ENCODE assay signal across 8 cellular contexts in genomic region chr1:6599141-6599975, GRCh38. TPM values are rescaled to one million over a fixed set of nuclear protein-coding genes. Genes with fewer than 3 reads are reported as not detected.
DNase-seq lines count a peak whose midpoint lies in the region; ATAC-seq and TF ChIP-seq lines count a peak whose summit lies in the region.

No MANE protein-coding gene starts in this region.

- H3K4me1 ChIP-seq in body of pancreas: peaks cover 64% of the 10 kb centered on the region
- peaks cover 50% of the 10 kb centered on the region for H3K4me1 ChIP-seq in muscle layer of colon (ENCODE audit: insufficient read depth, low read length)
- H3K4me1 ChIP-seq in thymus (ENCODE audit: control insufficient read depth, insufficient read depth, low read length): peaks cover 17% of the 10 kb centered on the region

- intact Hi-C loops in Calu3 (cut with micrococcal nuclease; ENCODE audit: unreplicated experiment): no loop called here
- intact Hi-C loops in body of pancreas (cut with DNase I): no loop called here
- intact Hi-C loops in sciatic nerve (cut with DNase I): no loop called here

- H3K27me3 ChIP-seq in body of pancreas (no peaks in the 10 kb centered on the region), muscle layer of colon (ENCODE audit: control insufficient read depth in 1 of 2, insufficient read depth in 2 of 2, low read length in 2 of 2) (no peaks in the 10 kb centered on the region), thymus (ENCODE audit: control insufficient read depth, insufficient read depth) (no peaks in the 10 kb centered on the region)

- peak overlapping the region; percentile 87 for H3K4me3 Mint-ChIP-seq in Calu3 (ENCODE audit: low read depth, unreplicated experiment)

- TF ChIP-seq POLR2A in body of pancreas (IDR thresholded peaks at IDR 0.05): peak in 1 of 3 donors; percentile 3

- H3K27ac ChIP-seq in body of pancreas: peak overlapping the region in 2 of 4 donors; percentile 46 to 99
- H3K27ac ChIP-seq in muscle layer of colon (ENCODE audit: low read depth, low read length): no peak overlapping the region
- H3K27ac ChIP-seq in thymus (ENCODE audit: low read depth): peak overlapping the region; percentile 78

- H3K9me3 Mint-ChIP-seq in Calu3 (ENCODE audit: low read depth, unreplicated experiment): no peaks in the 10 kb centered on the region

- ATAC-seq in body of pancreas (no peak), sciatic nerve (no peak), HG02571 (IDR thresholded peaks at IDR 0.05; ENCODE audit: unreplicated experiment) (no peak), HG03469 (IDR thresholded peaks at IDR 0.05; ENCODE audit: unreplicated experiment) (no peak)

- H3K27ac Mint-ChIP-seq in Calu3 (ENCODE audit: unreplicated experiment): peak overlapping the region; percentile 47

- H3K4me3 ChIP-seq in body of pancreas: no peak overlapping the region
- H3K4me3 ChIP-seq in muscle layer of colon (ENCODE audit: low read depth in 1 of 2, low read length in 2 of 2): peak overlapping the region in 1 of 2 donors; percentile 100
- peak overlapping the region; percentile 92 for H3K4me3 ChIP-seq in thymus (ENCODE audit: low read length)

- no peaks in the 10 kb centered on the region for H3K27me3 Mint-ChIP-seq in Calu3 (ENCODE audit: unreplicated experiment)

- CTCF ChIA-PET in Calu3 (lab: Charles Lee): interaction anchor here (0.6 to 2.1 kb wide), 3 partner anchors 11 to 19 kb away, joined by 3 to 5 read pairs (median 4); partner anchors contain the start of gene ZBTB48

- H3K36me3 Mint-ChIP-seq in Calu3 (ENCODE audit: insufficient read depth, unreplicated experiment): peaks cover 76% of the 10 kb centered on the region

- no TSS peak for BruUV-seq in Calu3 (replicated peaks; lab: Mats Ljungman, UMichigan)

- H3K9me3 ChIP-seq in body of pancreas (no peaks in the 10 kb centered on the region), muscle layer of colon (ENCODE audit: low read length) (no peaks in the 10 kb centered on the region), thymus (ENCODE audit: control insufficient read depth) (no peaks in the 10 kb centered on the region)

- DNase-seq in Calu3 (peak; percentile 39), T follicular helper cell (ENCODE audit: low read depth) (peak; percentile 24), body of pancreas (peak in 3 of 4 donors; percentile 33 to 58 (median 48)), sciatic nerve (ENCODE audit: low spot score) (no peak)

- peaks cover 0 to 14% of the 10 kb centered on the region in 2 donors for H3K36me3 ChIP-seq in body of pancreas (replicated peaks in 1 of 2; ENCODE audit: insufficient read depth in 1 of 2, low read depth in 2 of 2)
- H3K36me3 ChIP-seq in muscle layer of colon (ENCODE audit: insufficient read depth, low read length): peaks cover 51% of the 10 kb centered on the region
- peaks cover 37% of the 10 kb centered on the region for H3K36me3 ChIP-seq in thymus (ENCODE audit: control insufficient read depth, insufficient read depth)

- H3K9ac ChIP-seq in muscle layer of colon (ENCODE audit: low read length): peak overlapping the region; percentile 68

- no peak for TF ChIP-seq CTCF in Calu3 (IDR thresholded peaks at IDR 0.05; ENCODE audit: unreplicated experiment)
- peak in 1 of 7 experiments; percentile 13 for TF ChIP-seq CTCF in body of pancreas (IDR thresholded peaks at IDR 0.05)

- no peaks in the 10 kb centered on the region for H3K4me1 Mint-ChIP-seq in Calu3 (ENCODE audit: low read depth, unreplicated experiment)

- WGBS in body of pancreas, 2 donors: 55 to 56% methylated on average over 10 to 31 of the region's 31 CpGs
- 68% methylated on average over 31 of the region's 31 CpGs for WGBS in thymus

RNA-seq across cellular contexts. Expression of gene KLHL21, which starts 3.3 kb away (rescaled TPM):
- total RNA-seq in Calu3 (2022): 21.8 and 23.5 TPM in 2 replicates
- 10 to 100 TPM; 38.4 to 60.0 TPM for total RNA-seq in body of pancreas
- 13.6 TPM for polyA plus RNA-seq in thymus
- total RNA-seq in sciatic nerve: 31.4 TPM

RNA-seq across cellular contexts. Expression of gene PHF13, which starts 14.2 kb away (rescaled TPM):
- total RNA-seq in Calu3 (2022) (14.2 and 14.5 TPM in 2 replicates), body of pancreas (1 to 10 TPM; 6.2 to 9.6 TPM), sciatic nerve (19.3 TPM)
- polyA plus RNA-seq in thymus: 11.4 TPM

RNA-seq across cellular contexts. Expression of gene ZBTB48, which starts 19.6 kb away (rescaled TPM):
- 24.4 and 25.2 TPM in 2 replicates for total RNA-seq in Calu3 (2022)
- 10 to 100 TPM; 17.4 to 37.6 TPM for total RNA-seq in body of pancreas
- 124 TPM for polyA plus RNA-seq in thymus
- 28.9 TPM for total RNA-seq in sciatic nerve

RNA-seq across cellular contexts. Expression of gene THAP3, which starts 25.3 kb away (rescaled TPM):
- 11.4 and 11.5 TPM in 2 replicates for total RNA-seq in Calu3 (2022)
- total RNA-seq in body of pancreas: 10 to 100 TPM; 11.9 to 18.9 TPM
- 22.2 TPM for polyA plus RNA-seq in thymus
- total RNA-seq in sciatic nerve: 20.4 TPM

RNA-seq across cellular contexts. Expression of gene TAS1R1, which starts 44.3 kb away (rescaled TPM):
- total RNA-seq in Calu3 (2022) (not detected in 2 replicates), body of pancreas (not detected), sciatic nerve (not detected)
- polyA plus RNA-seq in thymus: not detected
